Comparison of ENCODE assay signal across 13 cellular contexts in genomic region chr20:24066075-24066700, GRCh38.
A peak's percentile ranks its signal among the peaks of the same experiment; 100 is the strongest.
DNase-seq lines count a peak whose midpoint lies in the region; ATAC-seq and TF ChIP-seq lines count a peak whose summit lies in the region.
"Had no signal": no experiment of that assay in that cellular context is flagged by ENCODE, and none has a peak within 500 bp of the region (broad histone marks: within the 10 kb centered on the region; RNA-seq: fewer than 3 reads in every experiment).

No MANE protein-coding gene starts in this region.

- H3K36me3 Mint-ChIP-seq in GM23338 (ENCODE audit: low read depth), result no peaks in the 10 kb centered on the region
- peaks cover 2 to 13% (median 11%) of the 10 kb centered on the region in 5 donors for H3K36me3 Mint-ChIP-seq in naive thymus-derived CD4-positive, alpha-beta T cell

- no peaks in the 10 kb centered on the region for H3K9me2 ChIP-seq in GM23338 (ENCODE audit: insufficient read depth)

- POLR2A ChIA-PET in naive thymus-derived CD4-positive, alpha-beta T cell (lab: Charles Lee), result interaction anchor here (1.3 to 2.6 kb wide), 3 partner anchors 11 to 39 kb away, joined by 4 to 11 read pairs (median 4); no protein-coding TSS in a partner anchor

- no peak overlapping the region for H2AFZ ChIP-seq in GM23338

- no peaks in the 10 kb centered on the region for H3K79me2 ChIP-seq in GM23338 (replicated peaks; ENCODE audit: insufficient read depth)

- intact Hi-C loops in naive thymus-derived CD4-positive, alpha-beta T cell (cut with micrococcal nuclease), result loop anchor here (2.0 to 5.0 kb wide), 2 partner anchors 21 to 39 kb away; no protein-coding TSS in a partner anchor

- peaks cover 2% of the 10 kb centered on the region for H3K27me3 Mint-ChIP-seq in GM23338 (ENCODE audit: insufficient read depth, low read depth, poor library complexity)
- peaks cover 0 to 6% (median 0%) of the 10 kb centered on the region in 5 donors for H3K27me3 Mint-ChIP-seq in naive thymus-derived CD4-positive, alpha-beta T cell

- H3K36me3 ChIP-seq in GM23338 (ENCODE audit: insufficient read depth), result no peaks in the 10 kb centered on the region
- no peaks in the 10 kb centered on the region for H3K36me3 ChIP-seq in naive thymus-derived CD4-positive, alpha-beta T cell (ENCODE audit: control insufficient read depth in 2 of 3, insufficient read depth in 3 of 3, low read length in 3 of 3)

- ATAC-seq in GM23338 (no peak), GM21447 (IDR thresholded peaks at IDR 0.05; ENCODE audit: unreplicated experiment) (no peak), GM18861 (IDR thresholded peaks at IDR 0.05; ENCODE audit: unreplicated experiment) (no peak), HG02884 (IDR thresholded peaks at IDR 0.05; ENCODE audit: unreplicated experiment) (no peak)
- ATAC-seq in naive thymus-derived CD4-positive, alpha-beta T cell, result peak; percentile 91

- 0 out of 3 replicates have a peak, but pooled peaks cover 2% of the 10 kb centered on the region for H3K9me3 Mint-ChIP-seq in GM23338
- H3K9me3 Mint-ChIP-seq in naive thymus-derived CD4-positive, alpha-beta T cell, result peaks cover under 1 to 27% (median 15%) of the 10 kb centered on the region in 11 donors

- H3K27ac ChIP-seq in GM23338 (ENCODE audit: low read depth), result no peak overlapping the region
- H3K27ac ChIP-seq in naive thymus-derived CD4-positive, alpha-beta T cell (ENCODE audit: low read depth, low read length), result peak overlapping the region; percentile 60
- H3K27ac ChIP-seq: testis had no signal

- no peaks in the 10 kb centered on the region for H3F3A ChIP-seq in GM23338 (replicated peaks; ENCODE audit: low read depth)

- TF ChIP-seq CTCF in GM23338 (conservative IDR thresholded peaks at IDR 0.05; ENCODE audit: low read depth in 2 of 2), result no peak

- peaks cover 9% of the 10 kb centered on the region; the same call in 2 of the 3 replicates for H3K4me1 Mint-ChIP-seq in GM23338
- peaks cover 11 to 27% (median 18%) of the 10 kb centered on the region in 7 donors for H3K4me1 Mint-ChIP-seq in naive thymus-derived CD4-positive, alpha-beta T cell

- H3K4me2 ChIP-seq in GM23338, result no peak overlapping the region

- H3K4me3 Mint-ChIP-seq in GM23338, result no peak overlapping the region
- H3K4me3 Mint-ChIP-seq in naive thymus-derived CD4-positive, alpha-beta T cell, result peak overlapping the region; percentile 44 to 90 (median 79)

- CTCF ChIA-PET in naive thymus-derived CD4-positive, alpha-beta T cell (lab: Charles Lee), result interaction anchor here (0.8 to 1.4 kb wide), 3 partner anchors 39 to 234 kb away, joined by 3 read pairs; no protein-coding TSS in a partner anchor

- H3K4me3 ChIP-seq in GM23338, result no peak overlapping the region
- H3K4me3 ChIP-seq in naive thymus-derived CD4-positive, alpha-beta T cell (ENCODE audit: low read length), result peak overlapping the region; percentile 20
- H3K4me3 ChIP-seq: testis had no signal

- H4K20me1 ChIP-seq in GM23338 (replicated peaks; ENCODE audit: insufficient read depth), result no peaks in the 10 kb centered on the region

- no peaks in the 10 kb centered on the region for H3K4me1 ChIP-seq in GM23338 (ENCODE audit: insufficient read depth)
- peaks cover 6 to 7% of the 10 kb centered on the region in 2 donors for H3K4me1 ChIP-seq in naive thymus-derived CD4-positive, alpha-beta T cell (ENCODE audit: control insufficient read depth in 2 of 2, insufficient read depth in 2 of 2, low read length in 2 of 2)
- H3K4me1 ChIP-seq: testis had no signal

- H3K27ac Mint-ChIP-seq in GM23338, result no peak overlapping the region
- H3K27ac Mint-ChIP-seq in naive thymus-derived CD4-positive, alpha-beta T cell, result peak overlapping the region; percentile 0 to 94 (median 91)
- H3K27ac Mint-ChIP-seq: progenitor cell of endocrine pancreas had no signal

- no peaks in the 10 kb centered on the region for H3K27me3 ChIP-seq in GM23338 (ENCODE audit: insufficient read depth)
- no peaks in the 10 kb centered on the region for H3K27me3 ChIP-seq in naive thymus-derived CD4-positive, alpha-beta T cell (ENCODE audit: control insufficient read depth in 2 of 2, insufficient read depth in 2 of 2, low read length in 2 of 2)
- H3K27me3 ChIP-seq: testis had no signal

- peak; percentile 3 for DNase-seq in GM23338 (ENCODE audit: low spot score)
- peak; percentile 12 for DNase-seq in T-helper 9 cell
- DNase-seq in activated naive CD4-positive, alpha-beta T cell treated with Interleukin-2 at 50 U/mL for 16 hours, result peak; percentile 14
- peak in 7 of 9 donors; percentile 21 to 57 (median 46) for DNase-seq in naive thymus-derived CD4-positive, alpha-beta T cell
- DNase-seq: DMS53, Karpas-422, NCI-H1436 treated with DMSO at 0.1 percent for 48 hours, NCI-H2227 treated with DMSO at 0.1 percent for 48 hours, testis had no signal

- H3K9me3 ChIP-seq in naive thymus-derived CD4-positive, alpha-beta T cell (ENCODE audit: control insufficient read depth in 2 of 3, low read length in 3 of 3), result peaks cover 0 to 2% (median 2%) of the 10 kb centered on the region in 3 experiments
- H3K9me3 ChIP-seq: testis had no signal

TF ChIP-seq in GM23338, 12 proteins besides CTCF, POLR2A, EP300 and RAD21 (continues in another document):
- TF ChIP-seq EZH2phosphoT487 (IDR thresholded peaks at IDR 0.05; ENCODE audit: unreplicated experiment), result no peak
- TF ChIP-seq NANOG (IDR thresholded peaks at IDR 0.05; ENCODE audit: borderline replicate concordance), result no peak
- TF ChIP-seq ZNF114 (CRISPR knock-in tag; IDR thresholded peaks at IDR 0.05), result no peak
- TF ChIP-seq ZNF462 (CRISPR knock-in tag; IDR thresholded peaks at IDR 0.05), result no peak
- no peak for TF ChIP-seq ZNF331 (CRISPR knock-in tag; IDR thresholded peaks at IDR 0.05; ENCODE audit: low read depth)
- TF ChIP-seq, protein P1, sequence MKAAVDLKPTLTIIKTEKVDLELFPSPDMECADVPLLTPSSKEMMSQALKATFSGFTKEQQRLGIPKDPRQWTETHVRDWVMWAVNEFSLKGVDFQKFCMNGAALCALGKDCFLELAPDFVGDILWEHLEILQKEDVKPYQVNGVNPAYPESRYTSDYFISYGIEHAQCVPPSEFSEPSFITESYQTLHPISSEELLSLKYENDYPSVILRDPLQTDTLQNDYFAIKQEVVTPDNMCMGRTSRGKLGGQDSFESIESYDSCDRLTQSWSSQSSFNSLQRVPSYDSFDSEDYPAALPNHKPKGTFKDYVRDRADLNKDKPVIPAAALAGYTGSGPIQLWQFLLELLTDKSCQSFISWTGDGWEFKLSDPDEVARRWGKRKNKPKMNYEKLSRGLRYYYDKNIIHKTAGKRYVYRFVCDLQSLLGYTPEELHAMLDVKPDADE (IDR thresholded peaks at IDR 0.05), result no peak
